Comparison of ENCODE assay signal across 15 cellular contexts in genomic region chr1:89607156-89607555, GRCh38. TPM values are rescaled to one million over a fixed set of nuclear protein-coding genes. Genes with fewer than 3 reads are reported as not detected.
A peak's percentile ranks its signal among the peaks of the same experiment; 100 is the strongest.
DNase-seq lines count a peak whose midpoint lies in the region; ATAC-seq and TF ChIP-seq lines count a peak whose summit lies in the region.
"Had no signal": no experiment of that assay in that cellular context is flagged by ENCODE, and none has a peak within 500 bp of the region (broad histone marks: within the 10 kb centered on the region; RNA-seq: fewer than 3 reads in every experiment).

No MANE protein-coding gene starts in this region.

- H3K36me3 ChIP-seq in BLaER1 (peaks cover 23% of the 10 kb centered on the region), GM23338 (ENCODE audit: insufficient read depth) (no peaks in the 10 kb centered on the region)
- H3K36me3 ChIP-seq: BE2C had no signal

- peaks cover 100% of the 10 kb centered on the region for H3K4me1 Mint-ChIP-seq in activated T-cell treated with anti-CD3 and anti-CD28 coated beads, Interleukin-2, amount 50 U/mL, for 72 hours (ENCODE audit: low read depth)
- peaks cover 63 to 65% of the 10 kb centered on the region in 2 donors for H3K4me1 Mint-ChIP-seq in immature natural killer cell
- H3K4me1 Mint-ChIP-seq in GM23338: peaks cover 7% of the 10 kb centered on the region

- TF ChIP-seq CTCF in GM23338 (conservative IDR thresholded peaks at IDR 0.05; ENCODE audit: low read depth in 2 of 2): no peak

- no peaks in the 10 kb centered on the region for H3K79me2 ChIP-seq in GM23338 (replicated peaks; ENCODE audit: insufficient read depth)

- peak in 1 of 2 donors; percentile 3 for ATAC-seq in activated T-cell treated with anti-CD3 and anti-CD28 coated beads, Interleukin-2, amount 50 U/mL, for 72 hours (replicated peaks in 1 of 2)
- no peak for ATAC-seq in GM23338
- ATAC-seq in GM18505 (IDR thresholded peaks at IDR 0.05; ENCODE audit: unreplicated experiment): no peak
- no peak for ATAC-seq in HG03565 (IDR thresholded peaks at IDR 0.05; ENCODE audit: unreplicated experiment)
- ATAC-seq: PC-3, psoas muscle had no signal

- peak overlapping the region; percentile 99 for H3K27ac Mint-ChIP-seq in activated T-cell treated with anti-CD3 and anti-CD28 coated beads, Interleukin-2, amount 50 U/mL, for 72 hours
- H3K27ac Mint-ChIP-seq in immature natural killer cell (peak overlapping the region; percentile 64 to 90 (median 76)), GM23338 (no peak overlapping the region)

- DNase-seq in T follicular helper cell (ENCODE audit: low read depth) (peak; percentile 32), immature natural killer cell (peak in 1 of 3 donors; percentile 38), GM23338 (ENCODE audit: low spot score) (no peak), H4 (ENCODE audit: low spot score) (no peak)
- DNase-seq in activated T-cell treated with anti-CD3 and anti-CD28 coated beads, Interleukin-2, amount 50 U/mL, for 72 hours: peak; percentile 35 to 40
- DNase-seq: BE2C, EL, Kasumi-1, NCI-H146, NCI-H510A treated with DMSO at 0.1 percent for 48 hours, PC-3, psoas muscle had no signal

- H3K27me3 ChIP-seq in BLaER1: no peaks in the 10 kb centered on the region
- H3K27me3 ChIP-seq in GM23338 (ENCODE audit: insufficient read depth): no peaks in the 10 kb centered on the region
- H3K27me3 ChIP-seq: BE2C had no signal

- H3K9me3 Mint-ChIP-seq in activated T-cell treated with anti-CD3 and anti-CD28 coated beads, Interleukin-2, amount 50 U/mL, for 72 hours: no peaks in the 10 kb centered on the region
- H3K9me3 Mint-ChIP-seq in immature natural killer cell (no peaks in the 10 kb centered on the region), GM23338 (no peaks in the 10 kb centered on the region; the same call in 2 of the 3 replicates)

- H3K36me3 Mint-ChIP-seq in activated T-cell treated with anti-CD3 and anti-CD28 coated beads, Interleukin-2, amount 50 U/mL, for 72 hours (ENCODE audit: insufficient read depth in 2 of 2): peaks cover 0 to 2% of the 10 kb centered on the region in 2 donors
- no peaks in the 10 kb centered on the region for H3K36me3 Mint-ChIP-seq in immature natural killer cell
- H3K36me3 Mint-ChIP-seq in GM23338 (ENCODE audit: low read depth): no peaks in the 10 kb centered on the region; the same call in 2 of the 3 replicates

- H3K4me1 ChIP-seq in BLaER1 (peaks cover 42% of the 10 kb centered on the region), GM23338 (ENCODE audit: insufficient read depth) (peaks cover 7% of the 10 kb centered on the region; the same call in 1 of the 2 replicates)
- H3K4me1 ChIP-seq: BE2C had no signal

- H3K9me2 ChIP-seq in GM23338 (ENCODE audit: insufficient read depth): no peaks in the 10 kb centered on the region

- no peak overlapping the region for H2AFZ ChIP-seq in GM23338

- H3K9me3 ChIP-seq in BLaER1: no peaks in the 10 kb centered on the region
- H3K9me3 ChIP-seq: BE2C, psoas muscle had no signal

- TF ChIP-seq POLR2A in GM18505 (IDR thresholded peaks at IDR 0.05; ENCODE audit: borderline replicate concordance, extremely low read depth, insufficient read depth, insufficient read length): no peak

- H4K20me1 ChIP-seq in BLaER1: no peaks in the 10 kb centered on the region
- H4K20me1 ChIP-seq in GM23338 (replicated peaks; ENCODE audit: insufficient read depth): no peaks in the 10 kb centered on the region

- H3F3A ChIP-seq in GM23338 (replicated peaks; ENCODE audit: low read depth): no peaks in the 10 kb centered on the region

- no peak overlapping the region for H3K9ac ChIP-seq in BLaER1

- no peaks in the 10 kb centered on the region for H3K27me3 Mint-ChIP-seq in activated T-cell treated with anti-CD3 and anti-CD28 coated beads, Interleukin-2, amount 50 U/mL, for 72 hours (ENCODE audit: low read depth)
- H3K27me3 Mint-ChIP-seq in immature natural killer cell (ENCODE audit: low read depth in 3 of 3) (no peaks in the 10 kb centered on the region), GM23338 (ENCODE audit: insufficient read depth, low read depth, poor library complexity) (peaks cover 2% of the 10 kb centered on the region)

- H3K4me3 ChIP-seq in BLaER1 (no peak overlapping the region), GM23338 (no peak overlapping the region)
- H3K4me3 ChIP-seq: psoas muscle had no signal

- peak overlapping the region; percentile 85 to 87 for H3K4me3 Mint-ChIP-seq in activated T-cell treated with anti-CD3 and anti-CD28 coated beads, Interleukin-2, amount 50 U/mL, for 72 hours
- H3K4me3 Mint-ChIP-seq in immature natural killer cell: peak overlapping the region; percentile 44 to 57 (median 48)
- H3K4me3 Mint-ChIP-seq in GM23338: no peak overlapping the region

- H3K27ac ChIP-seq in BLaER1: no peak overlapping the region
- no peak overlapping the region for H3K27ac ChIP-seq in GM23338 (ENCODE audit: low read depth)
- H3K27ac ChIP-seq: psoas muscle had no signal

- H3K4me2 ChIP-seq in BLaER1 (0 out of 2 replicates have a peak overlapping the region, but pooled peaks have one; percentile 49), GM23338 (no peak overlapping the region)

TF ChIP-seq in GM23338, 12 proteins besides CTCF, POLR2A, EP300 and RAD21 (continues in another document):
- no peak for TF ChIP-seq ZNF114 (CRISPR knock-in tag; IDR thresholded peaks at IDR 0.05)
- TF ChIP-seq JUNB (IDR thresholded peaks at IDR 0.05; ENCODE audit: unreplicated experiment): no peak
- no peak for TF ChIP-seq STAT1 (IDR thresholded peaks at IDR 0.05; ENCODE audit: unreplicated experiment)
- TF ChIP-seq CREB1 (CRISPR knock-in tag; IDR thresholded peaks at IDR 0.05; ENCODE audit: low read depth): no peak
- no peak for TF ChIP-seq ZNF462 (CRISPR knock-in tag; IDR thresholded peaks at IDR 0.05)
- no peak for TF ChIP-seq ZNF331 (CRISPR knock-in tag; IDR thresholded peaks at IDR 0.05; ENCODE audit: low read depth)

RNA-seq across cellular contexts. Expression of gene LRRC8C, which starts 25.8 kb away (rescaled TPM):
- 10 to 100 TPM; 33.1 to 36.7 TPM for total RNA-seq in activated T-cell treated with anti-CD3 and anti-CD28 coated beads, Interleukin-2, amount 50 U/mL, for 72 hours
- polyA plus RNA-seq in immature natural killer cell (1 to 10 TPM; 3.5 to 7.3 (median 4.1) TPM), GM23338 (2016; fragmentation: Nextera tagmentation; extraction: Ambion mirVana) (0.78 and 0.89 TPM in 2 replicates)
- total RNA-seq in GM23338 (2014; rRNA removed; shearing (Covaris generic)): 2.6 and 3.9 TPM in 2 replicates
- 4.4 and 7.0 TPM in 2 replicates for total RNA-seq in H4 (2014; rRNA removed; shearing (Covaris generic))

Comparison
In these comparisons a context has a peak if more than half of its experiments do, and no peak if none do; other contexts are left out.
1. DNase-seq: peak in T follicular helper cell (single experiment) and activated T-cell treated with anti-CD3 and anti-CD28 coated beads, Interleukin-2, amount 50 U/mL, for 72 hours (2 of 2); none in GM23338 (single experiment) and H4 (single experiment).